ENCODE assay signal across 23 cellular contexts in genomic region chr2:108870069-108870644, GRCh38.
"Had no signal": no experiment of that assay in that cellular context is flagged by ENCODE, and none has a peak within 500 bp of the region (broad histone marks: within the 10 kb centered on the region; RNA-seq: fewer than 3 reads in every experiment).

No MANE protein-coding gene starts in this region.

- H3K4me3 ChIP-seq: heart left ventricle, lung, psoas muscle, spleen, tibial artery, upper lobe of left lung, uterus had no signal

- DNase-seq: heart left ventricle; hippocampal formation; left colon; left ventricle myocardium superior; mesenchymal stem cell; naive thymus-derived CD4-positive, alpha-beta T cell; nephron progenitor cell; psoas muscle; retina; spleen; stimulated activated CD4-positive, alpha-beta T cell treated with anti-CD3 and anti-CD28 coated beads, Interleukin-15, amount 100 ng/mL, for 24 hours; stimulated activated CD4-positive, alpha-beta T cell treated with anti-CD3 and anti-CD28 coated beads, Interleukin-1b, Interleukin-23, amount 100 ng/mL, for 48 hours; stimulated activated CD4-positive, alpha-beta T cell treated with anti-CD3 and anti-CD28 coated beads, Interleukin-4, amount 100 ng/mL, for 24 hours; tibial artery; upper lobe of left lung; uterus had no signal

- FAIRE-seq: frontal cortex had no signal

- H3K4me1 Mint-ChIP-seq: nephron progenitor cell; stimulated activated memory B cell treated with anti-CD40 and anti-IgM and Interleukin-4, amounts not matched to agents 10 μg/mL and 1 μg/mL and 100 μg/mL, for 72 hours had no signal

- H3K27ac ChIP-seq: heart left ventricle, neutrophil, psoas muscle, spleen, tibial artery, upper lobe of left lung, uterus had no signal

- H3K27me3 ChIP-seq: heart left ventricle, neutrophil, spleen, tibial artery, upper lobe of left lung, uterus had no signal

- H3K9me3 ChIP-seq: neutrophil had no signal

- H3K36me3 ChIP-seq: heart left ventricle, neutrophil, upper lobe of left lung, uterus had no signal

- ATAC-seq: heart left ventricle; left colon; left ventricle myocardium superior; naive thymus-derived CD4-positive, alpha-beta T cell; psoas muscle; sciatic nerve; stimulated activated memory B cell treated with anti-CD40 and anti-IgM and Interleukin-4, amounts not matched to agents 10 μg/mL and 1 μg/mL and 100 μg/mL, for 72 hours had no signal

- H3K4me1 ChIP-seq: heart left ventricle, psoas muscle, spleen, tibial artery, upper lobe of left lung, uterus had no signal

- H3K27me3 Mint-ChIP-seq: dendritic cell treated with granulocyte-macrophage colony-stimulating factor and Interleukin-4, amounts not matched to agents 40 ng/mL and 50 ng/mL, for 4 days; naive thymus-derived CD4-positive, alpha-beta T cell; stimulated activated memory B cell treated with anti-CD40 and anti-IgM and Interleukin-4, amounts not matched to agents 10 μg/mL and 1 μg/mL and 100 μg/mL, for 72 hours; stimulated activated naive CD8-positive, alpha-beta T cell treated with anti-CD3 and anti-CD28 coated beads, Interleukin-15, Interleukin-2, amounts not matched to agents 100 ng/mL and 50 ng/mL, for 24 hours had no signal

- H3K27ac Mint-ChIP-seq: dendritic cell treated with granulocyte-macrophage colony-stimulating factor and Interleukin-4, amounts not matched to agents 40 ng/mL and 50 ng/mL, for 4 days; nephron progenitor cell; stimulated activated memory B cell treated with anti-CD40 and anti-IgM and Interleukin-4, amounts not matched to agents 10 μg/mL and 1 μg/mL and 100 μg/mL, for 72 hours; stimulated activated naive CD8-positive, alpha-beta T cell treated with anti-CD3 and anti-CD28 coated beads, Interleukin-15, Interleukin-2, amounts not matched to agents 100 ng/mL and 50 ng/mL, for 24 hours had no signal

- H3K4me3 Mint-ChIP-seq: dendritic cell treated with granulocyte-macrophage colony-stimulating factor and Interleukin-4, amounts not matched to agents 40 ng/mL and 50 ng/mL, for 4 days; nephron progenitor cell; stimulated activated memory B cell treated with anti-CD40 and anti-IgM and Interleukin-4, amounts not matched to agents 10 μg/mL and 1 μg/mL and 100 μg/mL, for 72 hours; stimulated activated naive CD8-positive, alpha-beta T cell treated with anti-CD3 and anti-CD28 coated beads, Interleukin-15, Interleukin-2, amounts not matched to agents 100 ng/mL and 50 ng/mL, for 24 hours had no signal
